Comparison of ENCODE assay signal across 7 cellular contexts in genomic region chr9:75282047-75282446, GRCh38.
"Had no signal": no experiment of that assay in that cellular context is flagged by ENCODE, and none has a peak within 500 bp of the region (broad histone marks: within the 10 kb centered on the region; RNA-seq: fewer than 3 reads in every experiment).

No MANE protein-coding gene starts in this region.

- ATAC-seq: GM23338 had no signal

- FAIRE-seq: H1, H54 had no signal

- DNase-seq: H9, HCEC 1CT, Kasumi-1, KG1 had no signal

- H3K4me3 ChIP-seq: GM23338 had no signal

- H2AFZ ChIP-seq: GM23338 had no signal

- H3K4me2 ChIP-seq: GM23338 had no signal
